In the genomic region with DNA sequence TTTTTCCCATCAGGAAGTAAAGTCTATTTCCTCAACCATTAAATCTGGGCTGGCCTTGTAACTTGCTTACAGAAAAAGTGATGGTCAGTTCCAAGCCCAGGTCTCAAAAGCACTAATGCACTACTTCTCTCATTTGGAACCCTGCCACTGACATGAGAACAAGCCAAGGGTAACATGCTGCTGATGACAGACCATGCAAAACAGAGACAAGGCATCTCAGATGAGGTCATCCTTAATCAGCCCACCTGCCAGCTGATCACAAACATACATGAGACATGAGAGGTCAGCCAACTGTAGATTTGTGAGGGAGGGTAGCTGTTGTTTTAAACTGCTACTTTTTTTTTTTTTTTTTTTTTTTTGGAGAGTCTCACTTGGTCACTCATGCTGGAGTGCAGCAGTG, we compare ENCODE assay signal across 10 cellular contexts. TPM values are rescaled to one million over a fixed set of nuclear protein-coding genes. Genes with fewer than 3 reads are reported as not detected.
A peak's percentile ranks its signal among the peaks of the same experiment; 100 is the strongest.
DNase-seq lines count a peak whose midpoint lies in the region; ATAC-seq, FAIRE-seq and TF ChIP-seq lines count a peak whose summit lies in the region.
"Had no signal": no experiment of that assay in that cellular context is flagged by ENCODE, and none has a peak within 500 bp of the region (broad histone marks: within the 10 kb centered on the region; RNA-seq: fewer than 3 reads in every experiment).

No MANE protein-coding gene starts in this region.

- POLR2A ChIA-PET in HepG2 (lab: Yijun Ruan, JAX), result no interaction called here

- no peak overlapping the region for H3K27ac ChIP-seq in HepG2 (ENCODE audit: extremely low read length, insufficient read depth, low read length)

- no peaks in the 10 kb centered on the region for H3K79me2 ChIP-seq in HepG2 (ENCODE audit: insufficient read depth, low read length)

- no peak overlapping the region for H3K9ac ChIP-seq in HepG2 (ENCODE audit: insufficient read depth, low read depth, low read length)

- no peak for TF ChIP-seq POLR2A in HepG2 (IDR thresholded peaks at IDR 0.05; ENCODE audit: insufficient read depth in 1 of 2, low read depth in 2 of 2, low read length in 2 of 2)

- in situ Hi-C loops in HepG2 (cut with HindIII; ENCODE audit: extremely low pct_ligation_motif_present, low pct_unique_long_range_greater_than_20kb), result no loop called here

- TF ChIP-seq CTCF in bronchial epithelial cell (IDR thresholded peaks at IDR 0.05; ENCODE audit: insufficient read depth, low read length, severe bottlenecking) (no peak), HepG2 (CRISPR knock-in tag; IDR thresholded peaks at IDR 0.05) (no peak)

- TF ChIP-seq EP300 in HepG2 (IDR thresholded peaks at IDR 0.05; ENCODE audit: low read depth in 2 of 2, low read length in 2 of 2) (no peak), HepG2 (CRISPR knock-in tag; IDR thresholded peaks at IDR 0.05; ENCODE audit: borderline replicate concordance) (no peak)

- no peak overlapping the region for H2AFZ ChIP-seq in HepG2 (ENCODE audit: low read length)

- H3K9me3 ChIP-seq in HepG2 (ENCODE audit: low read length), result no peaks in the 10 kb centered on the region

- no peaks in the 10 kb centered on the region for H4K20me1 ChIP-seq in HepG2 (ENCODE audit: insufficient read depth, low read length)

- FAIRE-seq in bronchial epithelial cell (lab: Jason Lieb, UNC), result peak; percentile 94
- no peak for FAIRE-seq in HepG2 (lab: Jason Lieb, UNC)

- no peak for ATAC-seq in HepG2

- CTCF ChIA-PET in HepG2 (lab: Yijun Ruan, JAX; ENCODE audit: low intra/inter-chr PET ratio, low total read pairs), result no interaction called here

- no peak overlapping the region for H3K4me2 ChIP-seq in HepG2 (ENCODE audit: low read depth, low read length)

- H3K4me3 ChIP-seq in bronchial epithelial cell (ENCODE audit: low read depth, low read length) (no peak overlapping the region), HepG2 (replicated peaks in 1 of 3; ENCODE audit: insufficient read depth in 1 of 3, low read depth in 2 of 3, low read length in 3 of 3) (no peak overlapping the region)

- H3K27me3 ChIP-seq in bronchial epithelial cell (ENCODE audit: control insufficient read depth, insufficient read depth, low read length) (no peaks in the 10 kb centered on the region), HepG2 (ENCODE audit: control insufficient read depth in 1 of 2, insufficient read depth in 2 of 2, low read length in 2 of 2) (no peaks in the 10 kb centered on the region)

- TF ChIP-seq RAD21 in HepG2 (CRISPR knock-in tag; IDR thresholded peaks at IDR 0.05), result no peak

- no TSS peak for BruUV-seq in HepG2 (replicated peaks; lab: Mats Ljungman, UMichigan)

- intact Hi-C loops in HepG2 (cut with micrococcal nuclease; ENCODE audit: unreplicated experiment), result no loop called here

- peak; percentile 29 for DNase-seq in DMS53 treated with DMSO at 0.1 percent for 48 hours (lab: John Stamatoyannopoulos, UW; ENCODE audit: unreplicated experiment)
- DNase-seq in LHCN-M2 (ENCODE audit: low read depth), result peak; percentile 56
- DNase-seq in bronchial epithelial cell (ENCODE audit: low read depth), result peak; percentile 15
- no peak for DNase-seq in HepG2 (ENCODE audit: low spot score)
- no peak for DNase-seq in activated CD4-positive, alpha-beta T cell treated with anti-CD3 and anti-CD28 coated beads, Interleukin-2, amount 50 U/mL, for 48 hours
- DNase-seq in NCI-H2171 treated with DMSO at 0.1 percent for 48 hours (lab: John Stamatoyannopoulos, UW), result no peak
- no peak for DNase-seq in SK-N-DZ (ENCODE audit: low spot score)
- DNase-seq: activated CD4-positive, alpha-beta T cell treated with anti-CD3 and anti-CD28 coated beads for 48 hours; cerebellar nuclear complex; MM.1S had no signal

- H3K36me3 ChIP-seq in bronchial epithelial cell (ENCODE audit: control insufficient read depth, insufficient read depth, low read length), result no peaks in the 10 kb centered on the region
- no peaks in the 10 kb centered on the region; a peak in 1 of 5 replicates for H3K36me3 ChIP-seq in HepG2 (replicated peaks in 1 of 2; ENCODE audit: control insufficient read depth in 1 of 2, insufficient read depth in 2 of 2, low read length in 2 of 2)

- H3K4me1 ChIP-seq in HepG2 (ENCODE audit: insufficient read depth, low read length), result no peaks in the 10 kb centered on the region

RNA-seq across cellular contexts. Expression of a gene that starts 16.2 kb away (rescaled TPM):
- total RNA-seq in LHCN-M2 (2014; rRNA removed) (211 and 248 TPM in 2 replicates), bronchial epithelial cell (114 and 146 TPM in 2 replicates), HepG2 (2016; rRNA removed; fragmentation: Illumina TruSeq; extraction: Trizol) (85.5 and 148 TPM in 2 replicates)
- 48.1 TPM for polyA plus RNA-seq in LHCN-M2 (2012)
- 12.4 and 17.1 TPM in 2 replicates for total RNA-seq in HepG2 (2016; cell fraction: cytosol; rRNA removed; fragmentation: Illumina TruSeq; extraction: Trizol; ENCODE audit: low read depth)
- 90.5 and 142 TPM in 2 replicates for total RNA-seq in HepG2 (2016; cell fraction: insoluble cytoplasmic fraction; rRNA removed; fragmentation: Illumina TruSeq; extraction: Trizol)
- total RNA-seq in HepG2 (2016; cell fraction: membrane; rRNA removed; fragmentation: Illumina TruSeq; extraction: Trizol), result 63.7 and 70.0 TPM in 2 replicates
- total RNA-seq in HepG2 (2016; cell fraction: nucleus; rRNA removed; fragmentation: Illumina TruSeq; extraction: Trizol), result 44.9 and 45.5 TPM in 2 replicates
- polyA plus RNA-seq in HepG2 (2011; rRNA removed), result 22.3 and 32.3 TPM in 2 replicates
- polyA plus RNA-seq in HepG2 (2011; cell fraction: cytosol; rRNA removed), result 12.5 and 19.3 TPM in 2 replicates
- 11.0 and 12.8 TPM in 2 replicates for polyA plus RNA-seq in HepG2 (2011; cell fraction: nucleus; rRNA removed)
- 35.5 and 36.4 TPM in 2 replicates for polyA plus RNA-seq in HepG2 (2012)
- polyA plus RNA-seq in HepG2 (2016; cell fraction: cytosol; fragmentation: Illumina TruSeq; extraction: Trizol; ENCODE audit: low read depth), result 13.7 and 14.1 TPM in 2 replicates
- 99.5 and 109 TPM in 2 replicates for polyA plus RNA-seq in HepG2 (2016; cell fraction: insoluble cytoplasmic fraction; fragmentation: Illumina TruSeq; extraction: Trizol; ENCODE audit: low read depth)
- 41.8 and 46.1 TPM in 2 replicates for polyA plus RNA-seq in HepG2 (2016; cell fraction: membrane; fragmentation: Illumina TruSeq; extraction: Trizol; ENCODE audit: low read depth)
- 41.4 and 45.6 TPM in 2 replicates for polyA plus RNA-seq in HepG2 (2016; cell fraction: nucleus; fragmentation: Illumina TruSeq; extraction: Trizol; ENCODE audit: insufficient read depth, low read depth)
- 9.6 and 27.1 TPM in 2 replicates for polyA minus RNA-seq in HepG2 (2011; rRNA and poly(A)+ RNA removed; ENCODE audit: low replicate concordance)
- polyA minus RNA-seq in HepG2 (2011; cell fraction: cytosol; rRNA and poly(A)+ RNA removed), result 42.4 and 45.7 TPM in 2 replicates
- 39.9 and 42.1 TPM in 2 replicates for polyA minus RNA-seq in HepG2 (2011; cell fraction: nucleus; rRNA and poly(A)+ RNA removed)
- polyA plus RNA-seq in SK-N-DZ (2014; cell fraction: cytosol; rRNA removed), result 52.2 and 68.7 TPM in 2 replicates
- polyA plus RNA-seq in SK-N-DZ (2014; cell fraction: nucleus; rRNA removed), result 37.7 and 42.4 TPM in 2 replicates

RNA-seq across cellular contexts. Expression of a gene that starts 31.2 kb away (rescaled TPM):
- total RNA-seq in LHCN-M2 (2014; rRNA removed), result 41.0 and 41.6 TPM in 2 replicates
- polyA plus RNA-seq in LHCN-M2 (2012), result 9.3 TPM
- 10.6 and 11.1 TPM in 2 replicates for total RNA-seq in bronchial epithelial cell
- 7.1 and 8.4 TPM in 2 replicates for total RNA-seq in HepG2 (2016; rRNA removed; fragmentation: Illumina TruSeq; extraction: Trizol)
- total RNA-seq in HepG2 (2016; cell fraction: cytosol; rRNA removed; fragmentation: Illumina TruSeq; extraction: Trizol; ENCODE audit: low read depth), result 2.5 and 3.7 TPM in 2 replicates
- total RNA-seq in HepG2 (2016; cell fraction: insoluble cytoplasmic fraction; rRNA removed; fragmentation: Illumina TruSeq; extraction: Trizol), result 6.7 and 8.5 TPM in 2 replicates
- 6.9 and 7.2 TPM in 2 replicates for total RNA-seq in HepG2 (2016; cell fraction: membrane; rRNA removed; fragmentation: Illumina TruSeq; extraction: Trizol)
- 8.9 and 9.7 TPM in 2 replicates for total RNA-seq in HepG2 (2016; cell fraction: nucleus; rRNA removed; fragmentation: Illumina TruSeq; extraction: Trizol)
- polyA plus RNA-seq in HepG2 (2011; rRNA removed), result 5.6 and 6.6 TPM in 2 replicates
- polyA plus RNA-seq in HepG2 (2011; cell fraction: cytosol; rRNA removed), result 1.2 and 2.2 TPM in 2 replicates
- 5.7 and 6.2 TPM in 2 replicates for polyA plus RNA-seq in HepG2 (2011; cell fraction: nucleus; rRNA removed)
- 3.4 and 3.9 TPM in 2 replicates for polyA plus RNA-seq in HepG2 (2012)
- polyA plus RNA-seq in HepG2 (2016; cell fraction: cytosol; fragmentation: Illumina TruSeq; extraction: Trizol; ENCODE audit: low read depth), result 1.3 and 1.7 TPM in 2 replicates
- 5.2 and 6.3 TPM in 2 replicates for polyA plus RNA-seq in HepG2 (2016; cell fraction: insoluble cytoplasmic fraction; fragmentation: Illumina TruSeq; extraction: Trizol; ENCODE audit: low read depth)
- 3.8 TPM in 2 replicates for polyA plus RNA-seq in HepG2 (2016; cell fraction: membrane; fragmentation: Illumina TruSeq; extraction: Trizol; ENCODE audit: low read depth)
- 11.0 and 13.1 TPM in 2 replicates for polyA plus RNA-seq in HepG2 (2016; cell fraction: nucleus; fragmentation: Illumina TruSeq; extraction: Trizol; ENCODE audit: insufficient read depth, low read depth)
- polyA minus RNA-seq in HepG2 (2011; rRNA and poly(A)+ RNA removed; ENCODE audit: low replicate concordance), result 2.1 and 3.3 TPM in 2 replicates
- polyA minus RNA-seq in HepG2 (2011; cell fraction: cytosol; rRNA and poly(A)+ RNA removed), result 2.8 and 4.5 TPM in 2 replicates
- 8.1 and 10.9 TPM in 2 replicates for polyA minus RNA-seq in HepG2 (2011; cell fraction: nucleus; rRNA and poly(A)+ RNA removed)
- polyA plus RNA-seq in SK-N-DZ (2014; cell fraction: cytosol; rRNA removed), result 7.4 and 9.6 TPM in 2 replicates
- polyA plus RNA-seq in SK-N-DZ (2014; cell fraction: nucleus; rRNA removed), result 5.5 and 11.8 TPM in 2 replicates

RNA-seq across cellular contexts. Expression of a gene that starts 31.4 kb away (rescaled TPM):
- 44.9 and 52.8 TPM in 2 replicates for total RNA-seq in LHCN-M2 (2014; rRNA removed)
- 5.0 TPM for polyA plus RNA-seq in LHCN-M2 (2012)
- 9.7 and 12.6 TPM in 2 replicates for total RNA-seq in bronchial epithelial cell
- 37.6 and 92.7 TPM in 2 replicates for total RNA-seq in HepG2 (2016; rRNA removed; fragmentation: Illumina TruSeq; extraction: Trizol)
- 2.4 and 3.7 TPM in 2 replicates for total RNA-seq in HepG2 (2016; cell fraction: cytosol; rRNA removed; fragmentation: Illumina TruSeq; extraction: Trizol; ENCODE audit: low read depth)
- 36.1 and 88.7 TPM in 2 replicates for total RNA-seq in HepG2 (2016; cell fraction: insoluble cytoplasmic fraction; rRNA removed; fragmentation: Illumina TruSeq; extraction: Trizol)
- 7.3 and 12.5 TPM in 2 replicates for total RNA-seq in HepG2 (2016; cell fraction: membrane; rRNA removed; fragmentation: Illumina TruSeq; extraction: Trizol)
- total RNA-seq in HepG2 (2016; cell fraction: nucleus; rRNA removed; fragmentation: Illumina TruSeq; extraction: Trizol), result 42.5 and 43.7 TPM in 2 replicates
- 5.9 and 6.5 TPM in 2 replicates for polyA plus RNA-seq in HepG2 (2011; rRNA removed)
- 1.8 and 3.3 TPM in 2 replicates for polyA plus RNA-seq in HepG2 (2011; cell fraction: cytosol; rRNA removed)
- 4.8 and 5.9 TPM in 2 replicates for polyA plus RNA-seq in HepG2 (2011; cell fraction: nucleus; rRNA removed)
- 4.2 and 7.6 TPM in 2 replicates for polyA plus RNA-seq in HepG2 (2012)
- 0.45 and 0.97 TPM in 2 replicates for polyA plus RNA-seq in HepG2 (2016; cell fraction: cytosol; fragmentation: Illumina TruSeq; extraction: Trizol; ENCODE audit: low read depth)
- 16.9 and 17.6 TPM in 2 replicates for polyA plus RNA-seq in HepG2 (2016; cell fraction: insoluble cytoplasmic fraction; fragmentation: Illumina TruSeq; extraction: Trizol; ENCODE audit: low read depth)
- 1.9 and 2.3 TPM in 2 replicates for polyA plus RNA-seq in HepG2 (2016; cell fraction: membrane; fragmentation: Illumina TruSeq; extraction: Trizol; ENCODE audit: low read depth)
- polyA plus RNA-seq in HepG2 (2016; cell fraction: nucleus; fragmentation: Illumina TruSeq; extraction: Trizol; ENCODE audit: insufficient read depth, low read depth), result 13.4 and 13.5 TPM in 2 replicates
- 11.6 and 18.1 TPM in 2 replicates for polyA minus RNA-seq in HepG2 (2011; rRNA and poly(A)+ RNA removed; ENCODE audit: low replicate concordance)
- polyA minus RNA-seq in HepG2 (2011; cell fraction: cytosol; rRNA and poly(A)+ RNA removed), result 9.5 and 12.3 TPM in 2 replicates
- 34.6 and 35.0 TPM in 2 replicates for polyA minus RNA-seq in HepG2 (2011; cell fraction: nucleus; rRNA and poly(A)+ RNA removed)
- 11.9 and 22.6 TPM in 2 replicates for polyA plus RNA-seq in SK-N-DZ (2014; cell fraction: cytosol; rRNA removed)
- 14.2 and 14.5 TPM in 2 replicates for polyA plus RNA-seq in SK-N-DZ (2014; cell fraction: nucleus; rRNA removed)

RNA-seq across cellular contexts. Expression of a gene that starts 45.9 kb away (rescaled TPM):
- total RNA-seq in LHCN-M2 (2014; rRNA removed) (12.5 and 23.5 TPM in 2 replicates), bronchial epithelial cell (5.1 and 6.6 TPM in 2 replicates), HepG2 (2016; rRNA removed; fragmentation: Illumina TruSeq; extraction: Trizol) (6.5 and 8.5 TPM in 2 replicates)
- polyA plus RNA-seq in LHCN-M2 (2012), result 3.6 TPM
- total RNA-seq in HepG2 (2016; cell fraction: cytosol; rRNA removed; fragmentation: Illumina TruSeq; extraction: Trizol; ENCODE audit: low read depth), result 1.9 and 2.8 TPM in 2 replicates
- 6.7 and 8.8 TPM in 2 replicates for total RNA-seq in HepG2 (2016; cell fraction: insoluble cytoplasmic fraction; rRNA removed; fragmentation: Illumina TruSeq; extraction: Trizol)
- total RNA-seq in HepG2 (2016; cell fraction: membrane; rRNA removed; fragmentation: Illumina TruSeq; extraction: Trizol), result 7.0 and 7.1 TPM in 2 replicates
- total RNA-seq in HepG2 (2016; cell fraction: nucleus; rRNA removed; fragmentation: Illumina TruSeq; extraction: Trizol), result 14.7 and 19.2 TPM in 2 replicates
- polyA plus RNA-seq in HepG2 (2011; rRNA removed), result 2.8 and 3.6 TPM in 2 replicates
- polyA plus RNA-seq in HepG2 (2011; cell fraction: cytosol; rRNA removed), result 1.8 and 3.4 TPM in 2 replicates
- 1.5 and 1.7 TPM in 2 replicates for polyA plus RNA-seq in HepG2 (2011; cell fraction: nucleus; rRNA removed)
- 3.4 and 3.7 TPM in 2 replicates for polyA plus RNA-seq in HepG2 (2012)
- 1.5 and 2.8 TPM in 2 replicates for polyA plus RNA-seq in HepG2 (2016; cell fraction: cytosol; fragmentation: Illumina TruSeq; extraction: Trizol; ENCODE audit: low read depth)
- 5.9 and 7.3 TPM in 2 replicates for polyA plus RNA-seq in HepG2 (2016; cell fraction: insoluble cytoplasmic fraction; fragmentation: Illumina TruSeq; extraction: Trizol; ENCODE audit: low read depth)
- polyA plus RNA-seq in HepG2 (2016; cell fraction: membrane; fragmentation: Illumina TruSeq; extraction: Trizol; ENCODE audit: low read depth), result 4.7 and 5.1 TPM in 2 replicates
- polyA plus RNA-seq in HepG2 (2016; cell fraction: nucleus; fragmentation: Illumina TruSeq; extraction: Trizol; ENCODE audit: insufficient read depth, low read depth), result 6.2 and 6.8 TPM in 2 replicates
- 2.4 and 2.6 TPM in 2 replicates for polyA minus RNA-seq in HepG2 (2011; rRNA and poly(A)+ RNA removed; ENCODE audit: low replicate concordance)
- 2.4 and 4.6 TPM in 2 replicates for polyA minus RNA-seq in HepG2 (2011; cell fraction: cytosol; rRNA and poly(A)+ RNA removed)
- 14.3 and 16.4 TPM in 2 replicates for polyA minus RNA-seq in HepG2 (2011; cell fraction: nucleus; rRNA and poly(A)+ RNA removed)
- polyA plus RNA-seq in SK-N-DZ (2014; cell fraction: cytosol; rRNA removed), result 12.0 and 14.6 TPM in 2 replicates
- polyA plus RNA-seq in SK-N-DZ (2014; cell fraction: nucleus; rRNA removed), result 8.9 and 14.2 TPM in 2 replicates

Comparison
In these comparisons a context has a peak if more than half of its experiments do, and no peak if none do; other contexts are left out.
1. DNase-seq: peak in DMS53 treated with DMSO at 0.1 percent for 48 hours (single experiment), LHCN-M2 (single experiment) and bronchial epithelial cell (single experiment); none in HepG2 (single experiment), activated CD4-positive, alpha-beta T cell treated with anti-CD3 and anti-CD28 coated beads, Interleukin-2, amount 50 U/mL, for 48 hours (0 of 2), NCI-H2171 treated with DMSO at 0.1 percent for 48 hours (single experiment) and SK-N-DZ (single experiment).